Comparison of ENCODE assay signal across 11 cellular contexts in genomic region chr22:24400037-24400725, GRCh38. TPM values are rescaled to one million over a fixed set of nuclear protein-coding genes. Genes with fewer than 3 reads are reported as not detected.
A peak's percentile ranks its signal among the peaks of the same experiment; 100 is the strongest.
DNase-seq lines count a peak whose midpoint lies in the region; ATAC-seq and TF ChIP-seq lines count a peak whose summit lies in the region.
"Had no signal": no experiment of that assay in that cellular context is flagged by ENCODE, and none has a peak within 500 bp of the region (broad histone marks: within the 10 kb centered on the region; RNA-seq: fewer than 3 reads in every experiment).

No MANE protein-coding gene starts in this region.

- WGBS in mesendoderm (ENCODE audit: extremely low coverage, insufficient coverage, low lambda C conversion rate): no CpG with 5 or more reads among the region's 8 CpGs

- no peak for TF ChIP-seq CTCF in colonic mucosa (IDR thresholded peaks at IDR 0.05)

- peak overlapping the region; percentile 71 for H3K27ac Mint-ChIP-seq in activated T-cell treated with anti-CD3 and anti-CD28 coated beads, Interleukin-2, amount 50 U/mL, for 24 hours
- peak overlapping the region in 3 of 9 donors; percentile 15 to 62 (median 15) for H3K27ac Mint-ChIP-seq in naive thymus-derived CD4-positive, alpha-beta T cell

- no peaks in the 10 kb centered on the region for H3K9me3 Mint-ChIP-seq in activated T-cell treated with anti-CD3 and anti-CD28 coated beads, Interleukin-2, amount 50 U/mL, for 24 hours
- no peaks in the 10 kb centered on the region for H3K9me3 Mint-ChIP-seq in naive thymus-derived CD4-positive, alpha-beta T cell
- H3K9me3 Mint-ChIP-seq: naive thymus-derived CD8-positive, alpha-beta T cell had no signal

- H3K27me3 ChIP-seq in colonic mucosa (no peaks in the 10 kb centered on the region), subcutaneous abdominal adipose tissue (ENCODE audit: control insufficient read depth in 5 of 5, insufficient read depth in 4 of 5, low read length in 5 of 5) (no peaks in the 10 kb centered on the region), mesendoderm (ENCODE audit: insufficient read depth, low read length, poor library complexity) (no peaks in the 10 kb centered on the region)
- no peaks in the 10 kb centered on the region for H3K27me3 ChIP-seq in naive thymus-derived CD4-positive, alpha-beta T cell (ENCODE audit: control insufficient read depth in 2 of 2, insufficient read depth in 2 of 2, low read length in 2 of 2)

- H3K36me3 Mint-ChIP-seq in activated T-cell treated with anti-CD3 and anti-CD28 coated beads, Interleukin-2, amount 50 U/mL, for 24 hours (ENCODE audit: low read depth): peaks cover 83% of the 10 kb centered on the region
- H3K36me3 Mint-ChIP-seq in naive thymus-derived CD4-positive, alpha-beta T cell: peaks cover 2 to 42% (median 18%) of the 10 kb centered on the region in 5 donors

- POLR2A ChIA-PET in naive thymus-derived CD4-positive, alpha-beta T cell (lab: Charles Lee): no interaction called here

- no peak overlapping the region for H4K8ac ChIP-seq in mesendoderm (ENCODE audit: low read depth, low read length)

- intact Hi-C loops in colonic mucosa (cut with DNase I): no loop called here
- intact Hi-C loops in naive thymus-derived CD4-positive, alpha-beta T cell (cut with micrococcal nuclease): no loop called here

- no peak overlapping the region for H3K23ac ChIP-seq in mesendoderm (ENCODE audit: low read length)

- H2AK5ac ChIP-seq in mesendoderm (ENCODE audit: low read length): no peak overlapping the region

- no peaks in the 10 kb centered on the region for H3K36me3 ChIP-seq in colonic mucosa
- H3K36me3 ChIP-seq in subcutaneous abdominal adipose tissue (ENCODE audit: control insufficient read depth in 5 of 5, insufficient read depth in 5 of 5, low read length in 5 of 5): peaks cover 3 to 48% (median 30%) of the 10 kb centered on the region in 5 donors
- no peaks in the 10 kb centered on the region for H3K36me3 ChIP-seq in mesendoderm (ENCODE audit: control insufficient read depth, insufficient read depth, low read length)
- H3K36me3 ChIP-seq in naive thymus-derived CD4-positive, alpha-beta T cell (ENCODE audit: control insufficient read depth in 2 of 3, insufficient read depth in 3 of 3, low read length in 3 of 3): peaks cover 0 to 30% (median 0%) of the 10 kb centered on the region in 3 experiments

- H3K27ac ChIP-seq in colonic mucosa (peak overlapping the region; percentile 53), subcutaneous abdominal adipose tissue (ENCODE audit: low read depth, low read length) (peak overlapping the region; percentile 37), mesendoderm (ENCODE audit: low read depth, low read length) (no peak overlapping the region)
- no peak overlapping the region for H3K27ac ChIP-seq in naive thymus-derived CD4-positive, alpha-beta T cell (ENCODE audit: low read depth, low read length)

- H3K9me3 ChIP-seq in colonic mucosa (no peaks in the 10 kb centered on the region), subcutaneous abdominal adipose tissue (ENCODE audit: control insufficient read depth in 5 of 5, low read length in 5 of 5) (no peaks in the 10 kb centered on the region)
- no peaks in the 10 kb centered on the region for H3K9me3 ChIP-seq in naive thymus-derived CD4-positive, alpha-beta T cell (ENCODE audit: control insufficient read depth in 2 of 3, low read length in 3 of 3)

- H2BK120ac ChIP-seq in mesendoderm (ENCODE audit: low read depth, low read length): no peak overlapping the region

- no peak overlapping the region for H3K56ac ChIP-seq in mesendoderm (ENCODE audit: low read length)

- H3K4me1 Mint-ChIP-seq in activated T-cell treated with anti-CD3 and anti-CD28 coated beads, Interleukin-2, amount 50 U/mL, for 24 hours (ENCODE audit: low read depth): peaks cover 38% of the 10 kb centered on the region
- peaks cover 5 to 53% (median 21%) of the 10 kb centered on the region in 7 donors for H3K4me1 Mint-ChIP-seq in naive thymus-derived CD4-positive, alpha-beta T cell

- H2BK5ac ChIP-seq in mesendoderm (ENCODE audit: low read length): no peak overlapping the region

- DNase-seq in activated T-cell treated with anti-CD3 and anti-CD28 coated beads, Interleukin-2, amount 50 U/mL, for 24 hours: no peak
- DNase-seq in activated T-cell treated with anti-CD3 and anti-CD28 coated beads, Interleukin-2, amount 50 U/mL, for 1 hour: no peak
- no peak for DNase-seq in colonic mucosa
- no peak for DNase-seq in mesendoderm
- DNase-seq in stimulated activated CD8-positive, alpha-beta memory T cell treated with anti-CD3 and anti-CD28 coated beads, Interleukin-4, amount 100 ng/mL, for 48 hours: no peak
- no peak for DNase-seq in naive thymus-derived CD4-positive, alpha-beta T cell
- DNase-seq: naive thymus-derived CD8-positive, alpha-beta T cell; NCI-H1417; T1000 had no signal

- no peak overlapping the region for H3K4me3 Mint-ChIP-seq in activated T-cell treated with anti-CD3 and anti-CD28 coated beads, Interleukin-2, amount 50 U/mL, for 24 hours
- H3K4me3 Mint-ChIP-seq in naive thymus-derived CD4-positive, alpha-beta T cell: no peak overlapping the region

- CTCF ChIA-PET in naive thymus-derived CD4-positive, alpha-beta T cell (lab: Charles Lee): no interaction called here

- no peak overlapping the region for H3K4me2 ChIP-seq in mesendoderm (ENCODE audit: low read length)

- no peak overlapping the region for H2BK15ac ChIP-seq in mesendoderm (replicated peaks; ENCODE audit: low read depth)

- H3K79me1 ChIP-seq in mesendoderm (ENCODE audit: low read length): no peaks in the 10 kb centered on the region

- H3K18ac ChIP-seq in mesendoderm (ENCODE audit: low read length): no peak overlapping the region

- no peak overlapping the region for H3K9ac ChIP-seq in colonic mucosa (ENCODE audit: low read depth in 2 of 2, low read length in 2 of 2)
- no peak overlapping the region for H3K9ac ChIP-seq in subcutaneous abdominal adipose tissue (ENCODE audit: low read length in 5 of 5)
- no peak overlapping the region for H3K9ac ChIP-seq in mesendoderm (ENCODE audit: low read length)

- H3K4ac ChIP-seq in mesendoderm (ENCODE audit: low read depth, low read length): no peak overlapping the region

- H3K4me1 ChIP-seq in colonic mucosa (peaks cover 10% of the 10 kb centered on the region), subcutaneous abdominal adipose tissue (ENCODE audit: control insufficient read depth in 5 of 5, insufficient read depth in 5 of 5, low read length in 5 of 5) (peaks cover 6 to 34% (median 15%) of the 10 kb centered on the region in 5 donors), mesendoderm (ENCODE audit: control insufficient read depth, low read depth, low read length) (no peaks in the 10 kb centered on the region)
- no peaks in the 10 kb centered on the region for H3K4me1 ChIP-seq in naive thymus-derived CD4-positive, alpha-beta T cell (ENCODE audit: control insufficient read depth in 2 of 2, insufficient read depth in 2 of 2, low read length in 2 of 2)

- no peak overlapping the region for H3K4me3 ChIP-seq in colonic mucosa
- H3K4me3 ChIP-seq in subcutaneous abdominal adipose tissue (ENCODE audit: low read depth in 1 of 5, low read length in 5 of 5): no peak overlapping the region
- no peak overlapping the region for H3K4me3 ChIP-seq in mesendoderm (ENCODE audit: low read length)
- H3K4me3 ChIP-seq in naive thymus-derived CD4-positive, alpha-beta T cell (ENCODE audit: low read length): no peak overlapping the region

- no peaks in the 10 kb centered on the region for H3K79me2 ChIP-seq in mesendoderm (ENCODE audit: control insufficient read depth, insufficient read depth, low read length)

- H4K5ac ChIP-seq in mesendoderm (ENCODE audit: low read length): no peak overlapping the region

- ATAC-seq in HG03439 (IDR thresholded peaks at IDR 0.05; ENCODE audit: unreplicated experiment): peak; percentile 17
- no peak for ATAC-seq in naive thymus-derived CD4-positive, alpha-beta T cell
- ATAC-seq: naive thymus-derived CD8-positive, alpha-beta T cell had no signal

- H3K27me3 Mint-ChIP-seq in activated T-cell treated with anti-CD3 and anti-CD28 coated beads, Interleukin-2, amount 50 U/mL, for 24 hours: no peaks in the 10 kb centered on the region
- no peaks in the 10 kb centered on the region for H3K27me3 Mint-ChIP-seq in naive thymus-derived CD4-positive, alpha-beta T cell
- H3K27me3 Mint-ChIP-seq: naive thymus-derived CD8-positive, alpha-beta T cell had no signal

RNA-seq across cellular contexts. Expression of gene ADORA2A, which starts 27.2 kb away (rescaled TPM):
- 1 to 10 TPM; 1.5 to 2.5 TPM for total RNA-seq in colonic mucosa
- 1.1 TPM for polyA plus RNA-seq in mesendoderm (2013, experiment 1 of 2)
- 1.3 TPM for polyA plus RNA-seq in mesendoderm (2013, experiment 2 of 2)
- total RNA-seq in naive thymus-derived CD4-positive, alpha-beta T cell: 10 to 100 TPM; 22.5 to 43.7 (median 33.4) TPM
- 100 to 1,000 TPM in 1 of 2 donors, 10 to 100 TPM in 1; 79.5 to 127 TPM for polyA plus RNA-seq in naive thymus-derived CD4-positive, alpha-beta T cell

Comparison
In these comparisons a context has a peak if more than half of its experiments do, and no peak if none do; other contexts are left out.
1. H3K27ac ChIP-seq: peak in colonic mucosa (single experiment) and subcutaneous abdominal adipose tissue (single experiment); none in mesendoderm (single experiment) and naive thymus-derived CD4-positive, alpha-beta T cell (single experiment).
2. RNA of gene ADORA2A, which starts 27.2 kb away (total RNA-seq): 22.5 to 43.7 TPM in naive thymus-derived CD4-positive, alpha-beta T cell; 1.5 to 2.5 TPM in colonic mucosa; every median in the first group is over 4 times any median in the second.